In genomic region chrX:132375941-132376340, GRCh38 we compare ENCODE assay signal across 14 cellular contexts.
DNase-seq lines count a peak whose midpoint lies in the region; ATAC-seq, FAIRE-seq and TF ChIP-seq lines count a peak whose summit lies in the region.
"Had no signal": no experiment of that assay in that cellular context is flagged by ENCODE, and none has a peak within 500 bp of the region (broad histone marks: within the 10 kb centered on the region; RNA-seq: fewer than 3 reads in every experiment).

No MANE protein-coding gene starts in this region.

- H3K4me1 ChIP-seq in HepG2 (ENCODE audit: insufficient read depth, low read length) (peaks cover 61% of the 10 kb centered on the region), heart left ventricle (no peaks in the 10 kb centered on the region)

- no peak overlapping the region for H3K9ac ChIP-seq in HepG2 (ENCODE audit: insufficient read depth, low read depth, low read length)

- no peak for FAIRE-seq in HepG2 (lab: Jason Lieb, UNC)
- FAIRE-seq: G401.6 had no signal

- TF ChIP-seq RAD21 in HepG2 (CRISPR knock-in tag; IDR thresholded peaks at IDR 0.05), result no peak

- H3K4me3 Mint-ChIP-seq in T-cell, result no peak overlapping the region
- no peak overlapping the region for H3K4me3 Mint-ChIP-seq in activated naive CD8-positive, alpha-beta T cell treated with anti-CD3 and anti-CD28 coated beads for 36 hours

- peaks cover 0 to 7% of the 10 kb centered on the region in 2 donors for H3K27me3 Mint-ChIP-seq in T-cell
- no peaks in the 10 kb centered on the region for H3K27me3 Mint-ChIP-seq in activated naive CD8-positive, alpha-beta T cell treated with anti-CD3 and anti-CD28 coated beads for 36 hours

- H3K4me2 ChIP-seq in HepG2 (ENCODE audit: low read depth, low read length), result no peak overlapping the region

- POLR2A ChIA-PET in HEK293T (lab: Yijun Ruan, JAX) (no interaction called here), HepG2 (lab: Yijun Ruan, JAX) (no interaction called here), T-cell (lab: Charles Lee) (no interaction called here)

- H3K27me3 ChIP-seq in HepG2 (ENCODE audit: control insufficient read depth in 1 of 2, insufficient read depth in 2 of 2, low read length in 2 of 2) (no peaks in the 10 kb centered on the region), heart left ventricle (peaks cover 0 to 24% (median 0%) of the 10 kb centered on the region in 9 donors)
- H3K27me3 ChIP-seq: testis had no signal

- no peak for TF ChIP-seq EP300 in HepG2 (IDR thresholded peaks at IDR 0.05; ENCODE audit: low read depth in 2 of 2, low read length in 2 of 2)
- TF ChIP-seq EP300 in HepG2 (CRISPR knock-in tag; IDR thresholded peaks at IDR 0.05; ENCODE audit: borderline replicate concordance), result no peak

- no peak overlapping the region for H3K27ac Mint-ChIP-seq in T-cell
- H3K27ac Mint-ChIP-seq in activated naive CD8-positive, alpha-beta T cell treated with anti-CD3 and anti-CD28 coated beads for 36 hours, result no peak overlapping the region

- ATAC-seq in HepG2 (peak; percentile 57; the same call in 2 of the 3 replicates), T-cell (replicated peaks in 1 of 4) (no peak), heart left ventricle (no peak)

- H3K4me3 ChIP-seq in astrocyte of the spinal cord (ENCODE audit: low read depth, low read length) (no peak overlapping the region), HepG2 (replicated peaks in 1 of 3; ENCODE audit: insufficient read depth in 1 of 3, low read depth in 2 of 3, low read length in 3 of 3) (no peak overlapping the region), heart left ventricle (no peak overlapping the region)
- H3K4me3 ChIP-seq: testis had no signal

- TF ChIP-seq CTCF in astrocyte of the spinal cord (IDR thresholded peaks at IDR 0.05; ENCODE audit: low read depth, low read length) (peak; percentile 33), HepG2 (CRISPR knock-in tag; IDR thresholded peaks at IDR 0.05) (peak; percentile 32), heart left ventricle (IDR thresholded peaks at IDR 0.05) (peak in 1 of 12 donors; percentile 3)

- H3K36me3 ChIP-seq in HepG2 (replicated peaks in 1 of 2; ENCODE audit: control insufficient read depth in 1 of 2, insufficient read depth in 2 of 2, low read length in 2 of 2) (peaks cover 1 to 16% of the 10 kb centered on the region in 2 experiments; a peak in 1 of 5 replicates), heart left ventricle (no peaks in the 10 kb centered on the region)

- intact Hi-C loops in HepG2 (cut with micrococcal nuclease; ENCODE audit: unreplicated experiment) (loop anchor here (2.0 to 10.0 kb wide), 2 partner anchors 83 to 151 kb away; no protein-coding TSS in a partner anchor), heart left ventricle (cut with DNase I) (no loop called here)

- in situ Hi-C loops in astrocyte of the spinal cord (cut with HindIII; ENCODE audit: low sequenced_read_pairs), result no loop called here
- in situ Hi-C loops in HepG2 (cut with HindIII; ENCODE audit: extremely low pct_ligation_motif_present, low pct_unique_long_range_greater_than_20kb), result no loop called here

- H3K36me3 Mint-ChIP-seq in T-cell, result peaks cover 3% of the 10 kb centered on the region
- peaks cover 5% of the 10 kb centered on the region for H3K36me3 Mint-ChIP-seq in activated naive CD8-positive, alpha-beta T cell treated with anti-CD3 and anti-CD28 coated beads for 36 hours

- DNase-seq in DMS 273 (lab: John Stamatoyannopoulos, UW; ENCODE audit: unreplicated experiment) (peak; percentile 19), DMS 273 treated with DMSO at 0.1 percent for 48 hours (lab: John Stamatoyannopoulos, UW) (no peak), HEK293T (ENCODE audit: extremely low spot score) (peak; percentile 35), astrocyte of the spinal cord (ENCODE audit: low read depth, low spot score) (no peak), HepG2 (ENCODE audit: low spot score) (no peak), T-cell (no peak), heart left ventricle (no peak)
- DNase-seq in activated naive CD8-positive, alpha-beta T cell treated with anti-CD3 and anti-CD28 coated beads for 36 hours, result no peak
- DNase-seq: 8988T, activated T-cell treated with anti-CD3 and anti-CD28 coated beads for 4 hours, aorta, NCI-H187, testis had no signal

- no peaks in the 10 kb centered on the region for H3K4me1 Mint-ChIP-seq in T-cell
- H3K4me1 Mint-ChIP-seq in activated naive CD8-positive, alpha-beta T cell treated with anti-CD3 and anti-CD28 coated beads for 36 hours, result peaks cover 3% of the 10 kb centered on the region

- H4K20me1 ChIP-seq in HepG2 (ENCODE audit: insufficient read depth, low read length), result no peaks in the 10 kb centered on the region

- H3K27ac ChIP-seq in HepG2 (ENCODE audit: extremely low read length, insufficient read depth, low read length), result no peak overlapping the region
- no peak overlapping the region for H3K27ac ChIP-seq in heart left ventricle
- H3K27ac ChIP-seq: testis had no signal

- H3K79me2 ChIP-seq in HepG2 (ENCODE audit: insufficient read depth, low read length), result no peaks in the 10 kb centered on the region

- WGBS in HepG2 (ENCODE audit: low lambda C conversion rate), result 75% methylated on average over 2 of the region's 2 CpGs
- WGBS in heart left ventricle, 4 donors, result 41 to 62% (median 58%) methylated on average over 2 of the region's 2 CpGs

- H3K9me3 Mint-ChIP-seq in T-cell, result no peaks in the 10 kb centered on the region
- no peaks in the 10 kb centered on the region for H3K9me3 Mint-ChIP-seq in activated naive CD8-positive, alpha-beta T cell treated with anti-CD3 and anti-CD28 coated beads for 36 hours

- H3K9me3 ChIP-seq in HepG2 (ENCODE audit: low read length), result no peaks in the 10 kb centered on the region
- no peaks in the 10 kb centered on the region for H3K9me3 ChIP-seq in heart left ventricle
- H3K9me3 ChIP-seq: testis had no signal

- CTCF ChIA-PET in HEK293T (lab: Yijun Ruan, JAX), result no interaction called here
- CTCF ChIA-PET in HepG2 (lab: Yijun Ruan, JAX; ENCODE audit: low intra/inter-chr PET ratio, low total read pairs), result no interaction called here
- CTCF ChIA-PET in T-cell (lab: Charles Lee), result no interaction called here

- no TSS peak for BruUV-seq in HepG2 (replicated peaks; lab: Mats Ljungman, UMichigan)

- TF ChIP-seq POLR2A in HepG2 (IDR thresholded peaks at IDR 0.05; ENCODE audit: insufficient read depth in 1 of 2, low read depth in 2 of 2, low read length in 2 of 2), result no peak
- no peak for TF ChIP-seq POLR2A in heart left ventricle (IDR thresholded peaks at IDR 0.05)

- H2AFZ ChIP-seq in HepG2 (ENCODE audit: low read length), result no peak overlapping the region

TF ChIP-seq in HEK293T, 16 proteins besides CTCF, POLR2A, EP300 and RAD21:
- TF ChIP-seq L3MBTL2 (conservative IDR thresholded peaks at IDR 0.05), result no peak
- TF ChIP-seq SP1 (IDR thresholded peaks at IDR 0.05), result no peak
- no peak for TF ChIP-seq SUZ12 (IDR thresholded peaks at IDR 0.05)
- no peak for TF ChIP-seq HDGF (IDR thresholded peaks at IDR 0.05; ENCODE audit: borderline replicate concordance)
- TF ChIP-seq FOXM1 (IDR thresholded peaks at IDR 0.05; ENCODE audit: borderline replicate concordance), result no peak
- TF ChIP-seq BHLHE40 (IDR thresholded peaks at IDR 0.05; ENCODE audit: borderline replicate concordance), result no peak
- no peak for TF ChIP-seq LEF1 (IDR thresholded peaks at IDR 0.05; ENCODE audit: borderline replicate concordance)
- TF ChIP-seq FOXK2 (IDR thresholded peaks at IDR 0.05), result no peak
- TF ChIP-seq ZNF384 (IDR thresholded peaks at IDR 0.05), result no peak
- TF ChIP-seq TARDBP (IDR thresholded peaks at IDR 0.05), result no peak
- no peak for TF ChIP-seq ARNT (IDR thresholded peaks at IDR 0.05)
- TF ChIP-seq CTBP1 (IDR thresholded peaks at IDR 0.05; ENCODE audit: borderline replicate concordance), result no peak
- no peak for TF ChIP-seq FOXA1 (IDR thresholded peaks at IDR 0.05)
- TF ChIP-seq PKNOX1 (IDR thresholded peaks at IDR 0.05), result no peak
- TF ChIP-seq ELF4 (IDR thresholded peaks at IDR 0.05), result no peak
- no peak for TF ChIP-seq NFRKB (IDR thresholded peaks at IDR 0.05)
TF ChIP-seq in HEK293T: peak in this region for 0.

TF ChIP-seq in HepG2, 621 proteins besides CTCF, POLR2A, EP300 and RAD21:
- TF ChIP-seq RBM22 (optimal IDR thresholded peaks at IDR 0.05; ENCODE audit: low read length), result peak; percentile 50
- no peak for TF ChIP-seq ZBTB10 (CRISPR knock-in tag; IDR thresholded peaks at IDR 0.05; ENCODE audit: borderline replicate concordance)
- TF ChIP-seq NBN (conservative IDR thresholded peaks at IDR 0.05), result no peak
- no peak for TF ChIP-seq ZNF326 (CRISPR knock-in tag; IDR thresholded peaks at IDR 0.05; ENCODE audit: borderline replicate concordance)
- 0 out of 2 replicates have a peak, but pooled peaks have one; percentile 5 for TF ChIP-seq STAG1 (CRISPR knock-in tag; IDR thresholded peaks at IDR 0.05)

Comparison
In these comparisons a context has a peak if more than half of its experiments do, and no peak if none do; other contexts are left out.
1. DNase-seq: peak in DMS 273 (single experiment) and HEK293T (single experiment); none in DMS 273 treated with DMSO at 0.1 percent for 48 hours (single experiment), astrocyte of the spinal cord (single experiment), HepG2 (single experiment), T-cell (0 of 34), activated naive CD8-positive, alpha-beta T cell treated with anti-CD3 and anti-CD28 coated beads for 36 hours (single experiment) and heart left ventricle (0 of 5).